ENCODE assay signal across 8 cellular contexts in the genomic region with DNA sequence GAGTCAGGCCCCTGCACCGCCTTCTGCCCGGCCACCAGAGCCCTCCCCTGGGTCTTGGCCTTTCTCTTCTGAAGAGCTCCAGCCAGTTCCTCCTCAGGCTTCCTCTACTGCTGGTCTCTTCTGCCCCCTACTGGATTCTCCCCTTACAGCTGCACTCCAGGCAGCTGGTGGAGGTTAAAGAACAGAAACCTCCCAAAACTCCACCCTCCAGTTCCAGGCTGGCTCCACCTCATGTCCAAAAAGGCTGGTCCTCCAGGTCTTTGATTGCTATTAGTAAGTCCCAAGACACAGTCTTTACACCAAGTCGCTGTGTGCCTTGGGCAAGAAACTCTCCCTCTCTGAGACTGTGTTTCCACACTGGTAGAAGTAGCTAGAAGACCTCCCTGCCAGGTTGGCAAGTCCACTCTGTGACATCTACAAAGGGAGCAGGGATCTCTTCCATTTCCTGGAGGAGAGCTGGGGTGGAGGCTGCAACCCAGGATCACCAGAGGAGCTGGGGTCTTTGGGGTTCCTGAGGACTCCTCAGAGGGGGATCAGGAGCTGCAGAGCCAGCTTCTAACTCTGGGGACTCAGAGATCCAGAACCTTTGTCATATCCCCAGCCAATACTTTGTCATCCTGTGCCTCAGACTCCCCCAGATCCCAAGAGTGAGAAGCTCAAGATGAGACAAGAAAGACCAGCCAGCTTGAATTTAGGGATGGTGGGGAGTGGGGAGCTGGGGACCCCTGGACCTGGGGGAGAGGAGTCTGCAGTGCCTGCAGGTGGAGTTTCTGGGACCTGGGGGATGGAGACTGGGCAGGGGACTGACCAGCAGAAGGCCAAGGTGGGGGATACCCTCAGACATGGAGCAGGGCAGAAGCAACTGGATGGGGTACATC. TPM values are rescaled to one million over a fixed set of nuclear protein-coding genes. Genes with fewer than 3 reads are reported as not detected.
DNase-seq lines count a peak whose midpoint lies in the region; ATAC-seq lines count a peak whose summit lies in the region.

No MANE protein-coding gene starts in this region.

- H2BK15ac ChIP-seq in mesendoderm (replicated peaks; ENCODE audit: low read depth), result no peak overlapping the region

- no peaks in the 10 kb centered on the region for H3K27me3 ChIP-seq in mesendoderm (ENCODE audit: insufficient read depth, low read length, poor library complexity)

- peaks cover 7 to 16% of the 10 kb centered on the region in 2 donors for H3K27me3 Mint-ChIP-seq in effector memory CD8-positive, alpha-beta T cell
- peaks cover 0 to 8% of the 10 kb centered on the region in 2 donors for H3K27me3 Mint-ChIP-seq in stimulated activated naive B cell treated with anti-CD40 and anti-IgM and Interleukin-4, amounts not matched to agents 10 μg/mL and 1 μg/mL and 100 μg/mL, for 72 hours

- H3K79me2 ChIP-seq in mesendoderm (ENCODE audit: control insufficient read depth, insufficient read depth, low read length), result no peaks in the 10 kb centered on the region

- no peaks in the 10 kb centered on the region for H3K4me1 ChIP-seq in mesendoderm (ENCODE audit: control insufficient read depth, low read depth, low read length)

- H3K9ac ChIP-seq in mesendoderm (ENCODE audit: low read length), result no peak overlapping the region

- H3K4ac ChIP-seq in mesendoderm (ENCODE audit: low read depth, low read length), result no peak overlapping the region

- peak overlapping the region in 1 of 2 donors; percentile 55 for H3K27ac Mint-ChIP-seq in effector memory CD8-positive, alpha-beta T cell
- H3K27ac Mint-ChIP-seq in stimulated activated naive B cell treated with anti-CD40 and anti-IgM and Interleukin-4, amounts not matched to agents 10 μg/mL and 1 μg/mL and 100 μg/mL, for 72 hours, result peak overlapping the region; percentile 75

- no peak overlapping the region for H2BK120ac ChIP-seq in mesendoderm (ENCODE audit: low read depth, low read length)

- no peaks in the 10 kb centered on the region for H3K36me3 ChIP-seq in mesendoderm (ENCODE audit: control insufficient read depth, insufficient read depth, low read length)

- H3K4me1 Mint-ChIP-seq in effector memory CD8-positive, alpha-beta T cell (ENCODE audit: low read depth in 2 of 2), result peaks cover 10 to 12% of the 10 kb centered on the region in 2 donors
- H3K4me1 Mint-ChIP-seq in stimulated activated naive B cell treated with anti-CD40 and anti-IgM and Interleukin-4, amounts not matched to agents 10 μg/mL and 1 μg/mL and 100 μg/mL, for 72 hours, result peaks cover 81 to 100% of the 10 kb centered on the region in 2 donors

- H3K4me2 ChIP-seq in mesendoderm (ENCODE audit: low read length), result no peak overlapping the region

- H2AK5ac ChIP-seq in mesendoderm (ENCODE audit: low read length), result no peak overlapping the region

- ATAC-seq in HG02759 (IDR thresholded peaks at IDR 0.05; ENCODE audit: unreplicated experiment), result peak; percentile 30
- ATAC-seq in effector memory CD8-positive, alpha-beta T cell (replicated peaks), result peak; percentile 84
- ATAC-seq in stimulated activated naive B cell treated with anti-CD40 and anti-IgM and Interleukin-4, amounts not matched to agents 10 μg/mL and 1 μg/mL and 100 μg/mL, for 72 hours (replicated peaks), result peak; percentile 65 to 71
- no peak for ATAC-seq in HG03135 (IDR thresholded peaks at IDR 0.05; ENCODE audit: unreplicated experiment)

- H3K36me3 Mint-ChIP-seq in effector memory CD8-positive, alpha-beta T cell (ENCODE audit: insufficient read depth), result peaks cover 7% of the 10 kb centered on the region
- peaks cover 0 to 7% of the 10 kb centered on the region in 2 donors for H3K36me3 Mint-ChIP-seq in stimulated activated naive B cell treated with anti-CD40 and anti-IgM and Interleukin-4, amounts not matched to agents 10 μg/mL and 1 μg/mL and 100 μg/mL, for 72 hours

- H4K8ac ChIP-seq in mesendoderm (ENCODE audit: low read depth, low read length), result no peak overlapping the region

- no CpG with 5 or more reads among the region's 3 CpGs for WGBS in mesendoderm (ENCODE audit: extremely low coverage, insufficient coverage, low lambda C conversion rate)

- H2BK5ac ChIP-seq in mesendoderm (ENCODE audit: low read length), result no peak overlapping the region

- no peak overlapping the region for H3K23ac ChIP-seq in mesendoderm (ENCODE audit: low read length)

- H3K4me3 ChIP-seq in mesendoderm (ENCODE audit: low read length), result no peak overlapping the region

- H3K56ac ChIP-seq in mesendoderm (ENCODE audit: low read length), result no peak overlapping the region

- DNase-seq in DMS 273 treated with DMSO at 0.1 percent for 48 hours (lab: John Stamatoyannopoulos, UW) (peak; percentile 13), NCI-H774 (lab: John Stamatoyannopoulos, UW) (peak; percentile 56), mesendoderm (peak; percentile 88)
- peak; percentile 62 to 73 for DNase-seq in activated CD4-positive, alpha-beta T cell treated with anti-CD3 and anti-CD28 coated beads, Interleukin-2, amount 50 U/mL, for 48 hours
- peak; percentile 75 to 80 (median 79) for DNase-seq in effector memory CD8-positive, alpha-beta T cell
- DNase-seq in stimulated activated naive B cell treated with anti-CD40 and anti-IgM and Interleukin-4, amounts not matched to agents 10 μg/mL and 1 μg/mL and 100 μg/mL, for 72 hours, result peak; percentile 83

- no peak overlapping the region for H3K18ac ChIP-seq in mesendoderm (ENCODE audit: low read length)

- no peak overlapping the region for H3K27ac ChIP-seq in mesendoderm (ENCODE audit: low read depth, low read length)

- no peaks in the 10 kb centered on the region for H3K79me1 ChIP-seq in mesendoderm (ENCODE audit: low read length)

- no peak overlapping the region for H4K5ac ChIP-seq in mesendoderm (ENCODE audit: low read length)

- no peak overlapping the region for H3K4me3 Mint-ChIP-seq in effector memory CD8-positive, alpha-beta T cell
- peak overlapping the region; percentile 39 to 54 for H3K4me3 Mint-ChIP-seq in stimulated activated naive B cell treated with anti-CD40 and anti-IgM and Interleukin-4, amounts not matched to agents 10 μg/mL and 1 μg/mL and 100 μg/mL, for 72 hours

- no peaks in the 10 kb centered on the region for H3K9me3 Mint-ChIP-seq in effector memory CD8-positive, alpha-beta T cell
- no peaks in the 10 kb centered on the region for H3K9me3 Mint-ChIP-seq in stimulated activated naive B cell treated with anti-CD40 and anti-IgM and Interleukin-4, amounts not matched to agents 10 μg/mL and 1 μg/mL and 100 μg/mL, for 72 hours

RNA-seq across cellular contexts. Expression of gene IGLL5, which starts 3.4 kb away (rescaled TPM):
- polyA plus RNA-seq in mesendoderm (2013, experiment 1 of 2), result not detected
- 0.04 TPM for polyA plus RNA-seq in mesendoderm (2013, experiment 2 of 2)

Comparison
In these comparisons a context has a peak if more than half of its experiments do, and no peak if none do; other contexts are left out.
1. DNase-seq: peak in every context shown above with its lines; median percentile 88 in mesendoderm; 83 in stimulated activated naive B cell treated with anti-CD40 and anti-IgM and Interleukin-4, amounts not matched to agents 10 μg/mL and 1 μg/mL and 100 μg/mL, for 72 hours; 79 in effector memory CD8-positive, alpha-beta T cell; 68 in activated CD4-positive, alpha-beta T cell treated with anti-CD3 and anti-CD28 coated beads, Interleukin-2, amount 50 U/mL, for 48 hours; 56 in NCI-H774; 13 in DMS 273 treated with DMSO at 0.1 percent for 48 hours.
2. H3K4me3 Mint-ChIP-seq: peak in stimulated activated naive B cell treated with anti-CD40 and anti-IgM and Interleukin-4, amounts not matched to agents 10 μg/mL and 1 μg/mL and 100 μg/mL, for 72 hours (2 of 2); none in effector memory CD8-positive, alpha-beta T cell (0 of 2).